1 cellular context compared by ENCODE assay signal in the genomic region with DNA sequence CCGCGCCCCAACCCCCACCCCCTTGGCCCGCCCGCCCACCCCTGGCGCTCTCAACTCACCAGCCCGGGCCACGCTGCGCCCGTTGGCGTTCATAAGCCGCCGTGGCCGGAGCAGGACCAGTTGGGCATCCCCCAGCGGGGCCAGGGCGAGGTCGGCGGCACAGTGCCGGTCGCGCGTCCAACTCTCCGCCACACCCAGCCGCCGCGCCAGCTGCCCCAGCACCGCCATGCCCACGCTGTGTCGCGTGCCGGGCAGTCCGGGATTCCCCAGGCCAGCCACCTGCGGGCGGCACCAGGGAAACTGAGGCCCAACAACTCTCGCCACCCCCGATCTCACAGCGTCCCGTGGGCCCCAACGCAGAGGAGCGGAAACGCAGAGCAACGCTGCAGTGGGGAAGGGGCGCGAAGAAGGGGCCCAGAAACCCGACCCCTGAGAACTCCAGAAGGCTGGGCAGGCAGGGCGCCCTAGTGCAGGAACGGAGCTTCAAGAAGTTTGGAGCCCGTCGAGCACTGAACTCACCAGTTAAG.
TF ChIP-seq lines count a peak whose summit lies in the region.

No MANE protein-coding gene starts in this region.

TF ChIP-seq in HCT116, 20 proteins besides CTCF, POLR2A, EP300 and RAD21:
- TF ChIP-seq, protein P1, sequence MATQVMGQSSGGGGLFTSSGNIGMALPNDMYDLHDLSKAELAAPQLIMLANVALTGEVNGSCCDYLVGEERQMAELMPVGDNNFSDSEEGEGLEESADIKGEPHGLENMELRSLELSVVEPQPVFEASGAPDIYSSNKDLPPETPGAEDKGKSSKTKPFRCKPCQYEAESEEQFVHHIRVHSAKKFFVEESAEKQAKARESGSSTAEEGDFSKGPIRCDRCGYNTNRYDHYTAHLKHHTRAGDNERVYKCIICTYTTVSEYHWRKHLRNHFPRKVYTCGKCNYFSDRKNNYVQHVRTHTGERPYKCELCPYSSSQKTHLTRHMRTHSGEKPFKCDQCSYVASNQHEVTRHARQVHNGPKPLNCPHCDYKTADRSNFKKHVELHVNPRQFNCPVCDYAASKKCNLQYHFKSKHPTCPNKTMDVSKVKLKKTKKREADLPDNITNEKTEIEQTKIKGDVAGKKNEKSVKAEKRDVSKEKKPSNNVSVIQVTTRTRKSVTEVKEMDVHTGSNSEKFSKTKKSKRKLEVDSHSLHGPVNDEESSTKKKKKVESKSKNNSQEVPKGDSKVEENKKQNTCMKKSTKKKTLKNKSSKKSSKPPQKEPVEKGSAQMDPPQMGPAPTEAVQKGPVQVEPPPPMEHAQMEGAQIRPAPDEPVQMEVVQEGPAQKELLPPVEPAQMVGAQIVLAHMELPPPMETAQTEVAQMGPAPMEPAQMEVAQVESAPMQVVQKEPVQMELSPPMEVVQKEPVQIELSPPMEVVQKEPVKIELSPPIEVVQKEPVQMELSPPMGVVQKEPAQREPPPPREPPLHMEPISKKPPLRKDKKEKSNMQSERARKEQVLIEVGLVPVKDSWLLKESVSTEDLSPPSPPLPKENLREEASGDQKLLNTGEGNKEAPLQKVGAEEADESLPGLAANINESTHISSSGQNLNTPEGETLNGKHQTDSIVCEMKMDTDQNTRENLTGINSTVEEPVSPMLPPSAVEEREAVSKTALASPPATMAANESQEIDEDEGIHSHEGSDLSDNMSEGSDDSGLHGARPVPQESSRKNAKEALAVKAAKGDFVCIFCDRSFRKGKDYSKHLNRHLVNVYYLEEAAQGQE (IDR thresholded peaks at IDR 0.05; ENCODE audit: low read depth), result no peak
- TF ChIP-seq JUND (IDR thresholded peaks at IDR 0.05) (no peak), SRF (IDR thresholded peaks at IDR 0.05; ENCODE audit: low read depth) (no peak), YY1 (IDR thresholded peaks at IDR 0.05; ENCODE audit: extremely low read depth, insufficient replicate concordance, low read depth, low read length) (no peak), POLR2AphosphoS5 (IDR thresholded peaks at IDR 0.05; ENCODE audit: low read depth, low read length) (no peak), FOSL1 (IDR thresholded peaks at IDR 0.05; ENCODE audit: low read depth) (no peak)
- TF ChIP-seq, protein P2, sequence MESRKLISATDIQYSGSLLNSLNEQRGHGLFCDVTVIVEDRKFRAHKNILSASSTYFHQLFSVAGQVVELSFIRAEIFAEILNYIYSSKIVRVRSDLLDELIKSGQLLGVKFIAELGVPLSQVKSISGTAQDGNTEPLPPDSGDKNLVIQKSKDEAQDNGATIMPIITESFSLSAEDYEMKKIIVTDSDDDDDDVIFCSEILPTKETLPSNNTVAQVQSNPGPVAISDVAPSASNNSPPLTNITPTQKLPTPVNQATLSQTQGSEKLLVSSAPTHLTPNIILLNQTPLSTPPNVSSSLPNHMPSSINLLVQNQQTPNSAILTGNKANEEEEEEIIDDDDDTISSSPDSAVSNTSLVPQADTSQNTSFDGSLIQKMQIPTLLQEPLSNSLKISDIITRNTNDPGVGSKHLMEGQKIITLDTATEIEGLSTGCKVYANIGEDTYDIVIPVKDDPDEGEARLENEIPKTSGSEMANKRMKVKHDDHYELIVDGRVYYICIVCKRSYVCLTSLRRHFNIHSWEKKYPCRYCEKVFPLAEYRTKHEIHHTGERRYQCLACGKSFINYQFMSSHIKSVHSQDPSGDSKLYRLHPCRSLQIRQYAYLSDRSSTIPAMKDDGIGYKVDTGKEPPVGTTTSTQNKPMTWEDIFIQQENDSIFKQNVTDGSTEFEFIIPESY (IDR thresholded peaks at IDR 0.05; ENCODE audit: extremely low read depth, insufficient replicate concordance, low read length), result no peak
